In the genomic region with DNA sequence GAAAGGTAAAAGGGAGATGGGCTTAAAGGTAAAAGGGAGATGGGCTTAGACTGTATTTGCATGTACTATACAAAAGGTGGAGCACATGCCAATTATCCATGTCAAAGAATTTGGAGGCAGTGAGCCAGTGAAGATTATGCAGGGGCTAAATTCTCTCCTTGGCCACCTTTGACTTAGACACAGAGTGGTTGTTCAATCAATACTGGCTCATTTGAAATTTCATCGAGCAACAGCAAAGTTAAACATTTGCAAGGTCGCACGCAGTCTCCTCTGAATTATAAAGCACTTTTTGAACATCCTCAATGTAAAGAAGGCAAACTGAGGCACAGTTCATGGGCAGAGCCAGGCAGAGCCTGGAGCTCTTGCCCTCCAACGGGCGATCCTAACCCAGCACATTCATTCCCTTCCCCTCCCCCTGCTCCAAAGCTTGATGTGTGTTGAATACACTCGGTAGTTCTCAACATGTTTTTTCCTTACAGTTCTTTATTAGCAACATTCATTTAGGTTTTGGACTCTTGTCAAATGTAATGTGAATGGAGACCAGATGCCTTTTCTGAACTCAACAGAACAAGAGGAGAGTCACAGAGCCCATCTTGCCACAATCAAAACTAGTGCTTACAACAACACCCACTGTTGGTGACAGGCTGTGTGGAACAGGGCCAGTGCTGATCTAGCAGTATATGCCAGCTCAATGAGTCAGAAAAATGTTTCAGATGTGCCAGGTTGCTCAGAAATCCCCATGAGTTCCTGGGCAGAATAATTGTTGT, we compare ENCODE assay signal across 11 cellular contexts.
DNase-seq lines count a peak whose midpoint lies in the region; ATAC-seq and TF ChIP-seq lines count a peak whose summit lies in the region.
"Had no signal": no experiment of that assay in that cellular context is flagged by ENCODE, and none has a peak within 500 bp of the region (broad histone marks: within the 10 kb centered on the region; RNA-seq: fewer than 3 reads in every experiment).

No MANE protein-coding gene starts in this region.

- H3K36me3 Mint-ChIP-seq in activated T-helper 17 cell treated with anti-CD3 and anti-CD28 coated beads, Interleukin-2, amount 50 U/mL, for 72 hours (ENCODE audit: low read depth): no peaks in the 10 kb centered on the region
- H3K36me3 Mint-ChIP-seq: activated naive CD4-positive, alpha-beta T cell treated with anti-CD3 and anti-CD28 coated beads, Interleukin-2, amount 10 ng/mL, durations not matched to agents 7 days and 5 days; naive thymus-derived CD8-positive, alpha-beta T cell had no signal

- WGBS in heart left ventricle, 4 donors: 70 to 79% (median 72%) methylated on average over 6 of the region's 6 CpGs

- H3K36me3 ChIP-seq in heart left ventricle: no peaks in the 10 kb centered on the region

- no peak for TF ChIP-seq CTCF in heart left ventricle (IDR thresholded peaks at IDR 0.05)

- peaks cover 8% of the 10 kb centered on the region for H3K27me3 Mint-ChIP-seq in activated T-helper 17 cell treated with anti-CD3 and anti-CD28 coated beads, Interleukin-2, amount 50 U/mL, for 72 hours
- H3K27me3 Mint-ChIP-seq: activated naive CD4-positive, alpha-beta T cell treated with anti-CD3 and anti-CD28 coated beads, Interleukin-2, amount 10 ng/mL, durations not matched to agents 7 days and 5 days had no signal

- no peak overlapping the region for H3K4me3 ChIP-seq in heart left ventricle

- H3K27me3 ChIP-seq in heart left ventricle: no peaks in the 10 kb centered on the region

- H3K4me1 Mint-ChIP-seq in activated T-helper 17 cell treated with anti-CD3 and anti-CD28 coated beads, Interleukin-2, amount 50 U/mL, for 72 hours: no peaks in the 10 kb centered on the region
- H3K4me1 Mint-ChIP-seq: activated naive CD4-positive, alpha-beta T cell treated with anti-CD3 and anti-CD28 coated beads, Interleukin-2, amount 10 ng/mL, durations not matched to agents 7 days and 5 days; naive thymus-derived CD8-positive, alpha-beta T cell had no signal

- no peaks in the 10 kb centered on the region for H3K9me3 ChIP-seq in heart left ventricle

- intact Hi-C loops in heart left ventricle (cut with DNase I) (no loop called here), sciatic nerve (cut with DNase I) (no loop called here)

- H3K4me1 ChIP-seq in heart left ventricle: peaks cover 0 to 4% (median 0%) of the 10 kb centered on the region in 12 donors

- H3K27ac ChIP-seq in heart left ventricle: no peak overlapping the region

- no peak overlapping the region for H3K4me3 Mint-ChIP-seq in activated T-helper 17 cell treated with anti-CD3 and anti-CD28 coated beads, Interleukin-2, amount 50 U/mL, for 72 hours
- H3K4me3 Mint-ChIP-seq: activated naive CD4-positive, alpha-beta T cell treated with anti-CD3 and anti-CD28 coated beads, Interleukin-2, amount 10 ng/mL, durations not matched to agents 7 days and 5 days; naive thymus-derived CD8-positive, alpha-beta T cell had no signal

- H3K9me3 Mint-ChIP-seq in activated T-helper 17 cell treated with anti-CD3 and anti-CD28 coated beads, Interleukin-2, amount 50 U/mL, for 72 hours: no peaks in the 10 kb centered on the region
- H3K9me3 Mint-ChIP-seq: activated naive CD4-positive, alpha-beta T cell treated with anti-CD3 and anti-CD28 coated beads, Interleukin-2, amount 10 ng/mL, durations not matched to agents 7 days and 5 days; naive thymus-derived CD8-positive, alpha-beta T cell had no signal

- TF ChIP-seq POLR2A in heart left ventricle (IDR thresholded peaks at IDR 0.05): no peak

- ATAC-seq in activated T-helper 17 cell treated with anti-CD3 and anti-CD28 coated beads, Interleukin-2, amount 50 U/mL, for 72 hours (replicated peaks): peak; percentile 64
- ATAC-seq in heart left ventricle: peak in 3 of 4 donors; percentile 61 to 81 (median 79)
- ATAC-seq in sciatic nerve: peak; percentile 24
- ATAC-seq: naive thymus-derived CD8-positive, alpha-beta T cell had no signal

- peak overlapping the region; percentile 69 for H3K27ac Mint-ChIP-seq in activated T-helper 17 cell treated with anti-CD3 and anti-CD28 coated beads, Interleukin-2, amount 50 U/mL, for 72 hours
- H3K27ac Mint-ChIP-seq: activated naive CD4-positive, alpha-beta T cell treated with anti-CD3 and anti-CD28 coated beads, Interleukin-2, amount 10 ng/mL, durations not matched to agents 7 days and 5 days; naive thymus-derived CD8-positive, alpha-beta T cell had no signal

- peak; percentile 8 for DNase-seq in HS-5 (ENCODE audit: low read depth)
- peak in 3 of 5 donors; percentile 7 to 50 (median 50) for DNase-seq in heart left ventricle
- no peak for DNase-seq in sciatic nerve (ENCODE audit: low spot score)
- no peak for DNase-seq in NCI-H2081 (lab: John Stamatoyannopoulos, UW)
- no peak for DNase-seq in activated gamma-delta T cell (lab: John Stamatoyannopoulos, UW)
- no peak for DNase-seq in NCI-H82 (lab: John Stamatoyannopoulos, UW)
- DNase-seq: activated naive CD4-positive, alpha-beta T cell treated with anti-CD3 and anti-CD28 coated beads, Interleukin-2, amount 10 ng/mL, durations not matched to agents 7 days and 5 days; naive thymus-derived CD8-positive, alpha-beta T cell; NCI-H1930; SHP77 had no signal

Comparison
In these comparisons a context has a peak if more than half of its experiments do, and no peak if none do; other contexts are left out.
1. DNase-seq: peak in HS-5 (single experiment) and heart left ventricle (3 of 5); none in sciatic nerve (single experiment), NCI-H2081 (0 of 2), activated gamma-delta T cell (single experiment) and NCI-H82 (single experiment).
2. ATAC-seq: peak in every context shown above with its lines; median percentile 79 in heart left ventricle; 64 in activated T-helper 17 cell treated with anti-CD3 and anti-CD28 coated beads, Interleukin-2, amount 50 U/mL, for 72 hours; 24 in sciatic nerve.